In genomic region chr18:3074094-3074493, GRCh38 we compare ENCODE assay signal across 23 cellular contexts.
A peak's percentile ranks its signal among the peaks of the same experiment; 100 is the strongest.
DNase-seq lines count a peak whose midpoint lies in the region; ATAC-seq and TF ChIP-seq lines count a peak whose summit lies in the region.
"Had no signal": no experiment of that assay in that cellular context is flagged by ENCODE, and none has a peak within 500 bp of the region (broad histone marks: within the 10 kb centered on the region; RNA-seq: fewer than 3 reads in every experiment).

No MANE protein-coding gene starts in this region.

- TF ChIP-seq POLR2A in GM18505 (IDR thresholded peaks at IDR 0.05; ENCODE audit: borderline replicate concordance, extremely low read depth, insufficient read depth, insufficient read length), result no peak

- no peaks in the 10 kb centered on the region for H3K4me1 Mint-ChIP-seq in stimulated activated memory B cell treated with anti-CD40 and anti-IgM and Interleukin-4, amounts not matched to agents 10 μg/mL and 1 μg/mL and 100 μg/mL, for 72 hours

- no peaks in the 10 kb centered on the region for H3K27me3 ChIP-seq in left ventricle myocardium inferior (ENCODE audit: low read depth)
- no peaks in the 10 kb centered on the region for H3K27me3 ChIP-seq in colonic mucosa
- no peaks in the 10 kb centered on the region for H3K27me3 ChIP-seq in ascending aorta
- H3K27me3 ChIP-seq: BLaER1, dorsolateral prefrontal cortex, pancreas, stomach had no signal

- H3K4me1 ChIP-seq in left ventricle myocardium inferior (peaks cover 9% of the 10 kb centered on the region), colonic mucosa (no peaks in the 10 kb centered on the region), mucosa of descending colon (ENCODE audit: low read depth) (peaks cover 10% of the 10 kb centered on the region), ascending aorta (no peaks in the 10 kb centered on the region)
- H3K4me1 ChIP-seq: A549, BLaER1, pancreas, stomach had no signal

- H3K9me3 ChIP-seq in left ventricle myocardium inferior (replicated peaks), result no peaks in the 10 kb centered on the region
- H3K9me3 ChIP-seq in colonic mucosa, result no peaks in the 10 kb centered on the region
- no peaks in the 10 kb centered on the region for H3K9me3 ChIP-seq in mucosa of descending colon
- H3K9me3 ChIP-seq in ascending aorta, result no peaks in the 10 kb centered on the region
- H3K9me3 ChIP-seq: A549, pancreas, stomach had no signal

- H3K4me3 ChIP-seq in left ventricle myocardium inferior, result no peak overlapping the region
- no peak overlapping the region for H3K4me3 ChIP-seq in colonic mucosa
- H3K4me3 ChIP-seq in mucosa of descending colon, result no peak overlapping the region
- H3K4me3 ChIP-seq in ascending aorta, result no peak overlapping the region
- H3K4me3 ChIP-seq: A549, BLaER1, dorsolateral prefrontal cortex, lung, pancreas, PC-9, SK-N-MC, stomach had no signal

- H3K27ac ChIP-seq in left ventricle myocardium inferior (replicated peaks) (no peak overlapping the region), colonic mucosa (no peak overlapping the region), ascending aorta (no peak overlapping the region)
- H3K27ac ChIP-seq: BLaER1, dorsolateral prefrontal cortex, pancreas, PC-9, SK-N-MC, stomach had no signal

- no peaks in the 10 kb centered on the region for H3K9me3 Mint-ChIP-seq in stimulated activated memory B cell treated with anti-CD40 and anti-IgM and Interleukin-4, amounts not matched to agents 10 μg/mL and 1 μg/mL and 100 μg/mL, for 72 hours
- H3K9me3 Mint-ChIP-seq: activated naive CD8-positive, alpha-beta T cell treated with anti-CD3 and anti-CD28 coated beads, Interleukin-2, amount 50 U/mL, for 24 hours; activated T-helper 17 cell treated with anti-CD3 and anti-CD28 coated beads, Interleukin-2, amount 50 U/mL, for 72 hours had no signal

- H3K36me3 Mint-ChIP-seq in stimulated activated memory B cell treated with anti-CD40 and anti-IgM and Interleukin-4, amounts not matched to agents 10 μg/mL and 1 μg/mL and 100 μg/mL, for 72 hours, result peaks cover 6% of the 10 kb centered on the region

- intact Hi-C loops in Right ventricle myocardium superior (cut with DNase I) (no loop called here), left ventricle myocardium inferior (cut with micrococcal nuclease) (no loop called here), colonic mucosa (cut with DNase I) (no loop called here), mucosa of descending colon (cut with DNase I, micrococcal nuclease) (no loop called here), ascending aorta (cut with DNase I) (no loop called here)

- no peak overlapping the region for H3K27ac Mint-ChIP-seq in stimulated activated memory B cell treated with anti-CD40 and anti-IgM and Interleukin-4, amounts not matched to agents 10 μg/mL and 1 μg/mL and 100 μg/mL, for 72 hours
- H3K27ac Mint-ChIP-seq: activated naive CD8-positive, alpha-beta T cell treated with anti-CD3 and anti-CD28 coated beads, Interleukin-2, amount 50 U/mL, for 24 hours; activated T-helper 17 cell treated with anti-CD3 and anti-CD28 coated beads, Interleukin-2, amount 50 U/mL, for 72 hours had no signal

- peak; percentile 47 for ATAC-seq in Right ventricle myocardium superior (ENCODE audit: poor library complexity)
- ATAC-seq in mucosa of descending colon, result peak; percentile 86
- ATAC-seq in HG03045 (IDR thresholded peaks at IDR 0.05; ENCODE audit: unreplicated experiment), result no peak
- ATAC-seq in stimulated activated memory B cell treated with anti-CD40 and anti-IgM and Interleukin-4, amounts not matched to agents 10 μg/mL and 1 μg/mL and 100 μg/mL, for 72 hours, result no peak
- no peak for ATAC-seq in GM18505 (IDR thresholded peaks at IDR 0.05; ENCODE audit: unreplicated experiment)
- ATAC-seq: A549; activated naive CD8-positive, alpha-beta T cell treated with anti-CD3 and anti-CD28 coated beads, Interleukin-2, amount 50 U/mL, for 24 hours; activated T-helper 17 cell treated with anti-CD3 and anti-CD28 coated beads, Interleukin-2, amount 50 U/mL, for 72 hours had no signal

- no peak for DNase-seq in Right ventricle myocardium superior
- DNase-seq in left ventricle myocardium inferior, result no peak
- peak; percentile 34 for DNase-seq in colonic mucosa
- no peak for DNase-seq in mucosa of descending colon
- no peak for DNase-seq in ascending aorta (ENCODE audit: low spot score in 2 of 2)
- DNase-seq: activated naive CD8-positive, alpha-beta T cell treated with anti-CD3 and anti-CD28 coated beads, Interleukin-2, amount 50 U/mL, for 24 hours; dorsolateral prefrontal cortex; erythroblast; NCI-H1436; NCI-H2171; NCI-H69; pancreas; PC-9; stimulated activated CD4-positive, alpha-beta T cell treated with anti-CD3 and anti-CD28 coated beads, Interleukin-2, amount 100 ng/mL, for 24 hours; stomach had no signal

- H3K36me3 ChIP-seq in left ventricle myocardium inferior (peaks cover 91% of the 10 kb centered on the region), colonic mucosa (no peaks in the 10 kb centered on the region), mucosa of descending colon (ENCODE audit: low read depth) (no peaks in the 10 kb centered on the region), ascending aorta (peaks cover 23 to 24% of the 10 kb centered on the region in 2 donors)
- H3K36me3 ChIP-seq: BLaER1, pancreas had no signal

- H3K9ac ChIP-seq in colonic mucosa (ENCODE audit: low read depth in 2 of 2, low read length in 2 of 2), result no peak overlapping the region
- H3K9ac ChIP-seq: BLaER1 had no signal

- no peaks in the 10 kb centered on the region for H3K27me3 Mint-ChIP-seq in stimulated activated memory B cell treated with anti-CD40 and anti-IgM and Interleukin-4, amounts not matched to agents 10 μg/mL and 1 μg/mL and 100 μg/mL, for 72 hours
- H3K27me3 Mint-ChIP-seq: activated naive CD8-positive, alpha-beta T cell treated with anti-CD3 and anti-CD28 coated beads, Interleukin-2, amount 50 U/mL, for 24 hours; activated T-helper 17 cell treated with anti-CD3 and anti-CD28 coated beads, Interleukin-2, amount 50 U/mL, for 72 hours had no signal

- H3K4me3 Mint-ChIP-seq in stimulated activated memory B cell treated with anti-CD40 and anti-IgM and Interleukin-4, amounts not matched to agents 10 μg/mL and 1 μg/mL and 100 μg/mL, for 72 hours, result no peak overlapping the region
- H3K4me3 Mint-ChIP-seq: activated naive CD8-positive, alpha-beta T cell treated with anti-CD3 and anti-CD28 coated beads, Interleukin-2, amount 50 U/mL, for 24 hours; activated T-helper 17 cell treated with anti-CD3 and anti-CD28 coated beads, Interleukin-2, amount 50 U/mL, for 72 hours had no signal

- TF ChIP-seq CTCF in left ventricle myocardium inferior (IDR thresholded peaks at IDR 0.05; ENCODE audit: borderline replicate concordance) (no peak), colonic mucosa (IDR thresholded peaks at IDR 0.05) (no peak), mucosa of descending colon (IDR thresholded peaks at IDR 0.05) (no peak), ascending aorta (IDR thresholded peaks at IDR 0.05) (no peak)

Comparison
In these comparisons a context has a peak if more than half of its experiments do, and no peak if none do; other contexts are left out.
1. ATAC-seq: peak in Right ventricle myocardium superior (single experiment) and mucosa of descending colon (single experiment); none in HG03045 (single experiment), stimulated activated memory B cell treated with anti-CD40 and anti-IgM and Interleukin-4, amounts not matched to agents 10 μg/mL and 1 μg/mL and 100 μg/mL, for 72 hours (single experiment) and GM18505 (single experiment).